ENCODE assay signal across 12 cellular contexts in the genomic region with DNA sequence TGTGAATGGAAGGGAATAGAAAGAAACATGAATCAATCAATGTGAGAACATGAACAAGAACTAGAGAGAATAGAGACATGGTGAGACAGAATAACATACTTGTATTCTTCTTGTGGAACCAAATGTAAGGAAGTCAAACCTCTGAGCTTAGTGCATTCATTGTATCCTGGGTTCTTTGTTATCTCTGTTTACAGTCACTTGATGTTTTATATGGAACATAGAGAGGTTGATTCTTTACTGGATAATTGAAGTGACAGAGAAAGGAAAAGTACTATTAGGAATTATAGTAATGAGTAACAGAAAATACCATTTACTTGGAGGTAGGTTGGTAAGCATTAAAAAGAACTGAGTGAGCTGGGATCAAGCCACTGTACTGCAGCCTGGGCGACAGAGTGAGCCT. TPM values are rescaled to one million over a fixed set of nuclear protein-coding genes. Genes with fewer than 3 reads are reported as not detected.
DNase-seq lines count a peak whose midpoint lies in the region; ATAC-seq, FAIRE-seq and TF ChIP-seq lines count a peak whose summit lies in the region.
"Had no signal": no experiment of that assay in that cellular context is flagged by ENCODE, and none has a peak within 500 bp of the region (broad histone marks: within the 10 kb centered on the region; RNA-seq: fewer than 3 reads in every experiment).

No MANE protein-coding gene starts in this region.

- no TSS peak for BruUV-seq in endothelial cell of umbilical vein (replicated peaks; lab: Mats Ljungman, UMichigan)

- TF ChIP-seq POLR2A in endothelial cell of umbilical vein (IDR thresholded peaks at IDR 0.05; ENCODE audit: low read depth, low read length), result no peak

- FAIRE-seq in endothelial cell of umbilical vein (lab: Jason Lieb, UNC), result no peak
- FAIRE-seq in pancreas (lab: Jason Lieb, UNC), result no peak
- FAIRE-seq: H1 had no signal

- H3K9me3 ChIP-seq in cardiac muscle cell (ENCODE audit: low read depth), result no peaks in the 10 kb centered on the region
- no peaks in the 10 kb centered on the region for H3K9me3 ChIP-seq in endothelial cell of umbilical vein (replicated peaks; ENCODE audit: control insufficient read depth, insufficient read depth, low read length)
- H3K9me3 ChIP-seq in pancreas, result no peaks in the 10 kb centered on the region

- ATAC-seq in Right ventricle myocardium superior (ENCODE audit: poor library complexity) (no peak), pancreas (no peak), GM21447 (IDR thresholded peaks at IDR 0.05; ENCODE audit: unreplicated experiment) (no peak)
- ATAC-seq: left colon had no signal

- H3K4me2 ChIP-seq in endothelial cell of umbilical vein (ENCODE audit: insufficient read depth, low read length), result no peak overlapping the region

- DNase-seq in cardiac muscle cell (ENCODE audit: low read depth in 1 of 2, low spot score in 1 of 2), result no peak
- DNase-seq in Right ventricle myocardium superior, result no peak
- peak; percentile 28 to 42 for DNase-seq in NCI-H526 (lab: John Stamatoyannopoulos, UW)
- no peak for DNase-seq in endothelial cell of umbilical vein (ENCODE audit: low read depth, low spot score)
- peak; percentile 68 for DNase-seq in superior temporal gyrus (ENCODE audit: extremely low spot score)
- no peak for DNase-seq in pancreas
- DNase-seq in SHP77 (lab: John Stamatoyannopoulos, UW), result no peak
- DNase-seq: activated CD4-positive, CD25-positive, alpha-beta regulatory T cell treated with anti-CD3 and anti-CD28 coated beads, Interleukin-2, amount 50 U/mL, for 72 hours; left colon; NCI-H1048 had no signal

- H3K27me3 ChIP-seq in cardiac muscle cell, result no peaks in the 10 kb centered on the region
- no peaks in the 10 kb centered on the region for H3K27me3 ChIP-seq in endothelial cell of umbilical vein (ENCODE audit: control insufficient read depth in 2 of 2, insufficient read depth in 2 of 2, low read length in 2 of 2)
- no peaks in the 10 kb centered on the region for H3K27me3 ChIP-seq in pancreas

- dilution Hi-C loops in endothelial cell of umbilical vein (cut with MboI; ENCODE audit: extremely low pct_ligation_motif_present, low sequenced_read_pairs), result no loop called here

- H4K20me1 ChIP-seq in endothelial cell of umbilical vein (replicated peaks; ENCODE audit: control insufficient read depth, extremely low read depth, insufficient read depth, low read length), result peaks cover 8% of the 10 kb centered on the region

- H3K9ac ChIP-seq in endothelial cell of umbilical vein (replicated peaks; ENCODE audit: extremely low read depth, insufficient read depth, low read length), result no peak overlapping the region

- no peak overlapping the region for H3K4me3 ChIP-seq in cardiac muscle cell
- no peak overlapping the region for H3K4me3 ChIP-seq in endothelial cell of umbilical vein (replicated peaks in 1 of 3; ENCODE audit: insufficient read depth in 1 of 3, low read depth in 1 of 3, low read length in 3 of 3)
- no peak overlapping the region for H3K4me3 ChIP-seq in pancreas

- H3K4me1 ChIP-seq in cardiac muscle cell (ENCODE audit: low read depth), result peaks cover 15% of the 10 kb centered on the region
- H3K4me1 ChIP-seq in endothelial cell of umbilical vein (ENCODE audit: control insufficient read depth, extremely low read depth, insufficient read depth, low read length), result peaks cover 17% of the 10 kb centered on the region
- peaks cover 0 to 4% (median 4%) of the 10 kb centered on the region in 3 donors for H3K4me1 ChIP-seq in pancreas

- peaks cover 23% of the 10 kb centered on the region for H3K79me2 ChIP-seq in endothelial cell of umbilical vein (ENCODE audit: control insufficient read depth, insufficient read depth, low read length)

- no peaks in the 10 kb centered on the region for H3K9me1 ChIP-seq in endothelial cell of umbilical vein (replicated peaks; ENCODE audit: control insufficient read depth, extremely low read depth, insufficient read depth, low read length)

- H3K27ac ChIP-seq in cardiac muscle cell (peak overlapping the region; percentile 62), endothelial cell of umbilical vein (ENCODE audit: insufficient read depth, low read depth, low read length) (no peak overlapping the region), pancreas (no peak overlapping the region)

- POLR2A ChIA-PET in endothelial cell of umbilical vein (lab: Charles Lee), result no interaction called here

- TF ChIP-seq CTCF in cardiac muscle cell (IDR thresholded peaks at IDR 0.05; ENCODE audit: low read depth, low read length) (no peak), endothelial cell of umbilical vein (IDR thresholded peaks at IDR 0.05; ENCODE audit: extremely low read depth in 1 of 2, insufficient read depth in 1 of 2, low read depth in 1 of 2, low read length in 2 of 2) (no peak), pancreas (IDR thresholded peaks at IDR 0.05) (no peak)

- CTCF ChIA-PET in endothelial cell of umbilical vein (lab: Charles Lee), result interaction anchor here (0.9 to 6.4 kb wide), 12 partner anchors 8 to 181 kb away, joined by 4 to 182 read pairs (median 29); no protein-coding TSS in a partner anchor

- 91 to 96% methylated on average over 1 of the region's 1 CpG for WGBS in pancreas, 2 donors

- intact Hi-C loops in Right ventricle myocardium superior (cut with DNase I), result loop anchor here (5.0 to 10.0 kb wide), 4 partner anchors 65 to 178 kb away; no protein-coding TSS in a partner anchor
- intact Hi-C loops in endothelial cell of umbilical vein (cut with micrococcal nuclease), result loop anchor here (10.0 kb wide), 1 partner anchor 835 kb away; no protein-coding TSS in a partner anchor
- intact Hi-C loops in pancreas (cut with DNase I), result loop anchor here in 2 of 3 donors (5.0 to 10.0 kb wide), 2 partner anchors 173 to 185 kb away; no protein-coding TSS in a partner anchor

- H3K36me3 ChIP-seq in cardiac muscle cell (no peaks in the 10 kb centered on the region), endothelial cell of umbilical vein (ENCODE audit: control insufficient read depth in 2 of 2, extremely low read depth in 1 of 2, insufficient read depth in 2 of 2, low read length in 2 of 2) (no peaks in the 10 kb centered on the region), pancreas (no peaks in the 10 kb centered on the region)

- H2AFZ ChIP-seq in endothelial cell of umbilical vein (ENCODE audit: low read depth, low read length), result peak overlapping the region; percentile 40

TF ChIP-seq in endothelial cell of umbilical vein, 7 proteins besides CTCF, POLR2A, EP300 and RAD21:
- TF ChIP-seq JUN (IDR thresholded peaks at IDR 0.05; ENCODE audit: borderline replicate concordance, insufficient read depth, insufficient read length, low read depth) (no peak), FOS (IDR thresholded peaks at IDR 0.05; ENCODE audit: borderline replicate concordance, insufficient read depth, low read length) (no peak), MYC (IDR thresholded peaks at IDR 0.05; ENCODE audit: low read depth, low read length) (no peak), POLR2AphosphoS5 (IDR thresholded peaks at IDR 0.05; ENCODE audit: insufficient read depth, low read depth, low read length) (no peak), EZH2 (IDR thresholded peaks at IDR 0.05; ENCODE audit: borderline replicate concordance, low read depth, low read length, severe bottlenecking) (no peak)
TF ChIP-seq in endothelial cell of umbilical vein: peak in this region for 0.

RNA-seq across cellular contexts. Expression of gene WNK1, which starts 2.5 kb away (rescaled TPM):
- total RNA-seq in cardiac muscle cell, result 74.0 and 145 TPM in 2 replicates
- polyA plus RNA-seq in cardiac muscle cell, result 110 and 150 TPM in 2 replicates
- total RNA-seq in Right ventricle myocardium superior, result 294 TPM
- total RNA-seq in endothelial cell of umbilical vein, result 104 and 108 TPM in 2 replicates
- 43.7 and 46.3 TPM in 2 replicates for polyA plus RNA-seq in endothelial cell of umbilical vein
- polyA plus RNA-seq in endothelial cell of umbilical vein (2011; cell fraction: cytosol; rRNA removed), result 45.3 and 50.4 TPM in 2 replicates
- polyA plus RNA-seq in endothelial cell of umbilical vein (2011; cell fraction: nucleus; rRNA removed), result 96.2 and 115 TPM in 2 replicates
- polyA plus RNA-seq in endothelial cell of umbilical vein (2012), result 75.2 and 89.1 TPM in 2 replicates
- 243 and 259 TPM in 2 replicates for polyA minus RNA-seq in endothelial cell of umbilical vein
- 201 TPM for polyA minus RNA-seq in endothelial cell of umbilical vein (2011; cell fraction: cytosol; rRNA and poly(A)+ RNA removed)
- polyA minus RNA-seq in endothelial cell of umbilical vein (2011; cell fraction: nucleus; rRNA and poly(A)+ RNA removed), result 287 and 385 TPM in 2 replicates
- 10 to 100 TPM; 36.8 to 73.9 (median 40.1) TPM for total RNA-seq in pancreas
- 10 to 100 TPM; 10.9 to 11.4 TPM for polyA plus RNA-seq in pancreas

Comparison
In these comparisons a context has a peak if more than half of its experiments do, and no peak if none do; other contexts are left out.
1. DNase-seq: peak in NCI-H526 (2 of 2) and superior temporal gyrus (single experiment); none in cardiac muscle cell (0 of 2), Right ventricle myocardium superior (single experiment), endothelial cell of umbilical vein (single experiment), pancreas (0 of 6) and SHP77 (0 of 2).